In the genomic region with DNA sequence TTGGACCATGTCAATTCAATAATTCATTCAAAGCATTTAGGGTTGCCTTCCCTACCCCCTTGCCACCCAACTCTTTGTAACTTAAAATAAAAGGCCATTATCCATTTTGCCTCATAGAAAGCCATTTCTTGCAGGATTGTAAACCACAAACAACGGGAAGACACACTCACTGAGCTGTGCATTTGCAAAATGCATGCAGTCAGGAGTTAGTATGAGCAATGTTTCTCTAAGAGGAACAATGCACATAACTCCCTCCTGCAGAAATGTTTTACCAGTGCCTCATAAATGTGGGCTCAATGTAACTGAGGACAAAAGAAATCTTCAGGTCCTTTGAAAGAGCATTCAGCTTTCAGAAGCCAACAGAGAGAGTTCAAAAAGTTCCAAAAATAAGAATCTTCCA, we compare ENCODE assay signal across 21 cellular contexts.
DNase-seq lines count a peak whose midpoint lies in the region; ATAC-seq and TF ChIP-seq lines count a peak whose summit lies in the region.
"Had no signal": no experiment of that assay in that cellular context is flagged by ENCODE, and none has a peak within 500 bp of the region (broad histone marks: within the 10 kb centered on the region; RNA-seq: fewer than 3 reads in every experiment).

No MANE protein-coding gene starts in this region.

- no peak overlapping the region for H2BK20ac ChIP-seq in IMR-90 (ENCODE audit: low read depth, low read length)

- in situ Hi-C loops in IMR-90 (cut with MboI; ENCODE audit: low sequenced_read_pairs) (no loop called here), astrocyte of the spinal cord (cut with HindIII; ENCODE audit: low sequenced_read_pairs) (no loop called here), GM13977 (cut with MboI; ENCODE audit: low pct_unique_long_range_greater_than_20kb, low sequenced_read_pairs, unreplicated experiment) (no loop called here)

- ATAC-seq in IMR-90 (ENCODE audit: low read depth) = peak; percentile 60
- no peak for ATAC-seq in lower lobe of right lung
- ATAC-seq: heart left ventricle, right cardiac atrium had no signal

- H3K9me3 ChIP-seq in IMR-90 (ENCODE audit: control insufficient read depth, insufficient read depth, low read length) = no peaks in the 10 kb centered on the region
- H3K9me3 ChIP-seq in mesenchymal stem cell (ENCODE audit: control insufficient read depth, low read length) = no peaks in the 10 kb centered on the region
- no peaks in the 10 kb centered on the region for H3K9me3 ChIP-seq in lower lobe of right lung
- H3K9me3 ChIP-seq: heart left ventricle had no signal

- H3K4me1 ChIP-seq in IMR-90 (ENCODE audit: control insufficient read depth, insufficient read depth, low read length) (no peaks in the 10 kb centered on the region; the same call in 1 of the 2 replicates), mesenchymal stem cell (ENCODE audit: control insufficient read depth, insufficient read depth, low read depth, low read length) (no peaks in the 10 kb centered on the region), lower lobe of right lung (no peaks in the 10 kb centered on the region)
- H3K4me1 ChIP-seq: heart left ventricle had no signal

- DNase-seq in CD1c-positive myeloid dendritic cell (ENCODE audit: extremely low spot score) = peak; percentile 13
- peak; percentile 79 for DNase-seq in IMR-90
- peak; percentile 57 for DNase-seq in astrocyte of the spinal cord (ENCODE audit: low read depth, low spot score)
- DNase-seq in mesenchymal stem cell = no peak
- DNase-seq in GM13977 (ENCODE audit: low spot score) = no peak
- no peak for DNase-seq in NCI-H187 treated with DMSO at 0.1 percent for 48 hours (lab: John Stamatoyannopoulos, UW)
- no peak for DNase-seq in lower lobe of right lung
- DNase-seq in NAMALWA (ENCODE audit: low spot score) = no peak
- DNase-seq: activated CD4-positive, alpha-beta T cell treated with anti-CD3 and anti-CD28 coated beads for 48 hours; activated CD8-positive, alpha-beta memory T cell treated with anti-CD3 and anti-CD28 coated beads, Interleukin-2, amount 50 U/mL, for 4 hours; activated gamma-delta T cell; aorta; Calu3; GDM1; heart left ventricle; islet precursor cell; NCI-H1105; NCI-H2171; right cardiac atrium; SHP77 treated with DMSO at 0.1 percent for 48 hours; T1000 had no signal

- TF ChIP-seq CTCF in IMR-90 (conservative IDR thresholded peaks at IDR 0.05; ENCODE audit: low read depth, low read length) = no peak
- no peak for TF ChIP-seq CTCF in astrocyte of the spinal cord (IDR thresholded peaks at IDR 0.05; ENCODE audit: low read depth, low read length)
- TF ChIP-seq CTCF in GM13977 (IDR thresholded peaks at IDR 0.05; ENCODE audit: extremely low read depth, insufficient read depth, missing control alignments) = no peak
- TF ChIP-seq CTCF in lower lobe of right lung (IDR thresholded peaks at IDR 0.05) = no peak

- WGBS in IMR-90 (ENCODE audit: extremely low coverage in 2 of 2, insufficient read length in 1 of 2), 2 experiments = no CpG with 5 or more reads among the region's 1 CpG
- WGBS in mesenchymal stem cell = 50% methylated on average over 1 of the region's 1 CpG

- no peaks in the 10 kb centered on the region for H3K9me1 ChIP-seq in IMR-90 (ENCODE audit: insufficient read depth, low read length)

- H2AFZ ChIP-seq in IMR-90 (replicated peaks; ENCODE audit: low read length, poor library complexity) (no peak overlapping the region), mesenchymal stem cell (ENCODE audit: low read depth, low read length) (no peak overlapping the region)

- H2AK9ac ChIP-seq in IMR-90 (replicated peaks; ENCODE audit: low read depth, low read length, poor library complexity) = no peak overlapping the region

- H3K14ac ChIP-seq in IMR-90 (replicated peaks; ENCODE audit: low read depth, low read length) (no peak overlapping the region), mesenchymal stem cell (ENCODE audit: low read length in 2 of 2) (no peak overlapping the region)

- H3K23ac ChIP-seq in IMR-90 (ENCODE audit: low read depth, low read length) (no peak overlapping the region), mesenchymal stem cell (ENCODE audit: low read length in 2 of 2) (no peak overlapping the region)

- H3K79me1 ChIP-seq in IMR-90 (ENCODE audit: low read depth in 1 of 2, low read length in 2 of 2) (no peaks in the 10 kb centered on the region), mesenchymal stem cell (replicated peaks; ENCODE audit: low read length, poor library complexity, severe bottlenecking) (no peaks in the 10 kb centered on the region)

- H4K5ac ChIP-seq in IMR-90 (ENCODE audit: low read depth, low read length) = peak overlapping the region; percentile 7; the same call in 1 of the 2 replicates

- H4K91ac ChIP-seq in IMR-90 (ENCODE audit: insufficient read depth, low read depth, low read length) (no peak overlapping the region), mesenchymal stem cell (ENCODE audit: low read length) (no peak overlapping the region)

- H3K18ac ChIP-seq in IMR-90 (ENCODE audit: low read depth, low read length) = no peak overlapping the region; the same call in 1 of the 2 replicates
- no peak overlapping the region for H3K18ac ChIP-seq in mesenchymal stem cell (ENCODE audit: low read depth in 1 of 2, low read length in 2 of 2)

- no peaks in the 10 kb centered on the region for H4K20me1 ChIP-seq in IMR-90 (ENCODE audit: insufficient read depth, low read length)

- H3K9ac ChIP-seq in IMR-90 (ENCODE audit: low read depth, low read length) (no peak overlapping the region), mesenchymal stem cell (ENCODE audit: low read length) (peak overlapping the region; percentile 1)

- H2BK120ac ChIP-seq in IMR-90 (ENCODE audit: low read depth, low read length) (no peak overlapping the region), mesenchymal stem cell (ENCODE audit: low read depth, low read length) (no peak overlapping the region)

- H3K4me2 ChIP-seq in IMR-90 (ENCODE audit: low read depth, low read length) = no peak overlapping the region
- H3K4me2 ChIP-seq in mesenchymal stem cell (ENCODE audit: low read length, poor library complexity, severe bottlenecking) = no peak overlapping the region

- H3K27ac ChIP-seq in IMR-90 (ENCODE audit: insufficient read depth, low read length) (no peak overlapping the region), mesenchymal stem cell (ENCODE audit: low read length, poor library complexity, severe bottlenecking) (peak overlapping the region; percentile 42), lower lobe of right lung (no peak overlapping the region)
- H3K27ac ChIP-seq: heart left ventricle had no signal

- H2BK5ac ChIP-seq in IMR-90 (ENCODE audit: low read depth, low read length, poor library complexity, severe bottlenecking) (peak overlapping the region; percentile 4), mesenchymal stem cell (ENCODE audit: low read depth, low read length, poor library complexity, severe bottlenecking) (no peak overlapping the region)

- H3K27me3 ChIP-seq in IMR-90 (ENCODE audit: control insufficient read depth, insufficient read depth, low read length) (no peaks in the 10 kb centered on the region), mesenchymal stem cell (ENCODE audit: control insufficient read depth in 1 of 2, insufficient read depth in 1 of 2, low read length in 2 of 2) (no peaks in the 10 kb centered on the region), lower lobe of right lung (ENCODE audit: low read depth) (no peaks in the 10 kb centered on the region)
- H3K27me3 ChIP-seq: heart left ventricle had no signal

- CTCF ChIA-PET in IMR-90 (lab: Yijun Ruan, JAX) = interaction anchor here (0.6 kb wide), 1 partner anchor 161 kb away, joined by 3 read pairs; no protein-coding TSS in a partner anchor

- H4K8ac ChIP-seq in IMR-90 (ENCODE audit: low read depth in 2 of 2, low read length in 2 of 2) = no peak overlapping the region
- no peak overlapping the region for H4K8ac ChIP-seq in mesenchymal stem cell (ENCODE audit: low read length)

- no peak for TF ChIP-seq RAD21 in IMR-90 (IDR thresholded peaks at IDR 0.05; ENCODE audit: low read length)

- H2AK5ac ChIP-seq in IMR-90 (ENCODE audit: low read depth, low read length) (no peak overlapping the region), mesenchymal stem cell (ENCODE audit: low read length, severe bottlenecking) (no peak overlapping the region)

- no peak overlapping the region for H2BK15ac ChIP-seq in IMR-90 (ENCODE audit: low read depth, low read length)
- H2BK15ac ChIP-seq in mesenchymal stem cell (ENCODE audit: low read depth, poor library complexity, severe bottlenecking) = no peak overlapping the region

- dilution Hi-C loops in IMR-90 (cut with HindIII; ENCODE audit: low sequenced_read_pairs, unreplicated experiment) = no loop called here

- no peak overlapping the region for H3K4ac ChIP-seq in IMR-90 (ENCODE audit: low read depth, low read length)
- H3K4ac ChIP-seq in mesenchymal stem cell (ENCODE audit: low read depth in 1 of 2, low read length in 2 of 2) = no peak overlapping the region

- H3K36me3 ChIP-seq in IMR-90 (ENCODE audit: control insufficient read depth, insufficient read depth, low read length) (no peaks in the 10 kb centered on the region), mesenchymal stem cell (ENCODE audit: control insufficient read depth in 1 of 2, insufficient read depth in 2 of 2, low read depth in 1 of 2, low read length in 2 of 2) (no peaks in the 10 kb centered on the region), lower lobe of right lung (no peaks in the 10 kb centered on the region)
- H3K36me3 ChIP-seq: heart left ventricle had no signal

- H2BK12ac ChIP-seq in mesenchymal stem cell (ENCODE audit: low read length in 2 of 2) = no peak overlapping the region

- BruUV-seq in IMR-90 (replicated peaks; lab: Mats Ljungman, UMichigan) = no TSS peak

- H3K56ac ChIP-seq in IMR-90 (ENCODE audit: extremely low read depth, insufficient read depth, low read length) = no peak overlapping the region

- POLR2A ChIA-PET in IMR-90 (lab: Charles Lee; ENCODE audit: unreplicated experiment) = no interaction called here

- no peak for TF ChIP-seq POLR2A in IMR-90 (IDR thresholded peaks at IDR 0.05; ENCODE audit: low read depth, low read length)

- intact Hi-C loops in IMR-90 (cut with micrococcal nuclease) (no loop called here), lower lobe of right lung (cut with DNase I) (no loop called here)

- no peak overlapping the region for H3K4me3 ChIP-seq in IMR-90 (ENCODE audit: insufficient read depth, low read depth, low read length)
- H3K4me3 ChIP-seq in astrocyte of the spinal cord (ENCODE audit: low read depth, low read length) = no peak overlapping the region
- H3K4me3 ChIP-seq in mesenchymal stem cell (ENCODE audit: insufficient read depth in 1 of 2, low read depth in 1 of 2, low read length in 2 of 2) = no peak overlapping the region
- H3K4me3 ChIP-seq in lower lobe of right lung = no peak overlapping the region
- H3K4me3 ChIP-seq: heart left ventricle had no signal

TF ChIP-seq in IMR-90, 13 proteins besides CTCF, POLR2A, EP300 and RAD21 (continues in another document):
- TF ChIP-seq MAZ (IDR thresholded peaks at IDR 0.05; ENCODE audit: borderline replicate concordance, low read depth, low read length) (no peak), CHD1 (IDR thresholded peaks at IDR 0.05; ENCODE audit: low read depth, low read length) (no peak), SMC3 (IDR thresholded peaks at IDR 0.05; ENCODE audit: low read depth, low read length) (no peak), MAFK (IDR thresholded peaks at IDR 0.05; ENCODE audit: low read depth, low read length) (no peak)

Comparison
In these comparisons a context has a peak if more than half of its experiments do, and no peak if none do; other contexts are left out.
1. DNase-seq: peak in CD1c-positive myeloid dendritic cell (single experiment), IMR-90 (single experiment) and astrocyte of the spinal cord (single experiment); none in mesenchymal stem cell (single experiment), GM13977 (single experiment), NCI-H187 treated with DMSO at 0.1 percent for 48 hours (single experiment), lower lobe of right lung (single experiment) and NAMALWA (single experiment).